8 cellular contexts compared by ENCODE assay signal in the genomic region with DNA sequence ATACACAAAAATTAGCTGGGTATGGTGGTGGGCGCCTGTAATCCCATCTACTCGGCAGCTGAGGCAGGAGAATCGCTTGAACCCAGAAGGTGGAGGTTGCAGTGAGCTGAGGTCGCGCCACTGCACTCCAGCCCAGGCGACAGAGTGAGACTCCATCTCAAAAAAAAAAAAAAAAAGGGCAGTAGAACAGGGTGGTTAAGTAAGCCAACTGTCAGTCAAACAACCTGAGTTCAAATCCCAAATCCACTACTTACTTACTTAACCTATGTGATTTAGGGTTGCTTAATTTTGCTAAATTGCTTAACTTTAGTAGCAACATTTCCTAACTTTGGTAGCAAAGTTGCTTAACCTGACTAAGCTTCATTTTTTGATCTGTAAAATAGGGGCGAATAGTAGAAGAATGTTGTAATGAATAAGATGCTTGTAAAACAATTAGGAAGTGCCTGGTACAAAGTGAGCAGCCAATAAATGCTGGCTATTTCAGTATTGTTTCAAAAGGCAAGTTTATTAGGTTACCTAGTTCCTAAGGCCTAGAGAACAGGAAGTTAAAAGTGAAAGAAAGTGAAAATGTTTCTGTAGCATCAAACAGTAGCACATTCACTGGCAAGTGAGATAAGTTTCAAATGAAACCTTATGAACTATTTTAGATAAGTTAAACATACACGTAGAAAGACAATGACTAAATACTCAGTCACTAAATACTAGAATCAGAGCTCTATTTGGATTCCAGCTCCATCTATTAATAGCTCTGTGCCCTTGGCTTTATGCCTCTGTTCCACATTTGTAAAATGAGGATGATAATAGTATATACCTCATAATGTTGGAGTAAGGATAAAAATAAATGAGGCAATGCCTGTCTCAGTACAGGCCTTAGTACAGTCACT.
DNase-seq lines count a peak whose midpoint lies in the region; ATAC-seq, FAIRE-seq and TF ChIP-seq lines count a peak whose summit lies in the region.

No MANE protein-coding gene starts in this region.

- peak overlapping the region in 2 of 4 donors; percentile 12 to 16 for H3K4me3 ChIP-seq in esophagus muscularis mucosa
- H3K4me3 ChIP-seq in small intestine (ENCODE audit: low read depth in 1 of 2, low read length in 2 of 2), result no peak overlapping the region
- no peak overlapping the region for H3K4me3 ChIP-seq in colonic mucosa

- DNase-seq in Daoy (ENCODE audit: low read depth) (peak; percentile 18), NCI-H226 (peak; percentile 65), esophagus muscularis mucosa (ENCODE audit: extremely low spot score) (no peak), small intestine (peak; percentile 22), colonic mucosa (no peak), putamen (ENCODE audit: low spot score) (no peak), ecto neural progenitor cell (ENCODE audit: low spot score) (no peak)

- 65% methylated on average over 8 of the region's 8 CpGs for WGBS in esophagus muscularis mucosa
- WGBS in small intestine, 3 donors, result 73 to 79% (median 76%) methylated on average over 8 of the region's 8 CpGs

- ATAC-seq in GM21576 (IDR thresholded peaks at IDR 0.05; ENCODE audit: unreplicated experiment), result peak; percentile 82

- H3K9ac ChIP-seq in colonic mucosa (ENCODE audit: low read depth in 2 of 2, low read length in 2 of 2), result no peak overlapping the region

- no peak for FAIRE-seq in small intestine (lab: Jason Lieb, UNC)

- H3K36me3 ChIP-seq in esophagus muscularis mucosa (no peaks in the 10 kb centered on the region), small intestine (ENCODE audit: control insufficient read depth in 2 of 2, insufficient read depth in 2 of 2, low read length in 2 of 2) (no peaks in the 10 kb centered on the region), colonic mucosa (no peaks in the 10 kb centered on the region)

- H3K27me3 ChIP-seq in esophagus muscularis mucosa (no peaks in the 10 kb centered on the region), small intestine (ENCODE audit: control insufficient read depth in 2 of 2, insufficient read depth in 2 of 2, low read length in 2 of 2) (no peaks in the 10 kb centered on the region), colonic mucosa (no peaks in the 10 kb centered on the region)

- intact Hi-C loops in esophagus muscularis mucosa (cut with DNase I), result no loop called here
- intact Hi-C loops in colonic mucosa (cut with DNase I), result no loop called here

- TF ChIP-seq POLR2A in esophagus muscularis mucosa (IDR thresholded peaks at IDR 0.05; ENCODE audit: low read depth), result no peak

- peak overlapping the region; percentile 67 to 70 (median 68) for H3K27ac ChIP-seq in esophagus muscularis mucosa (replicated peaks in 1 of 4)
- H3K27ac ChIP-seq in small intestine (ENCODE audit: low read depth in 1 of 2, low read length in 1 of 2), result no peak overlapping the region
- H3K27ac ChIP-seq in colonic mucosa, result no peak overlapping the region

- H3K4me1 ChIP-seq in esophagus muscularis mucosa, result peaks cover 2 to 20% (median 15%) of the 10 kb centered on the region in 4 donors
- no peaks in the 10 kb centered on the region for H3K4me1 ChIP-seq in small intestine (ENCODE audit: control insufficient read depth in 2 of 2, insufficient read depth in 1 of 2, low read depth in 1 of 2, low read length in 1 of 2)
- no peaks in the 10 kb centered on the region for H3K4me1 ChIP-seq in colonic mucosa

- TF ChIP-seq CTCF in esophagus muscularis mucosa (IDR thresholded peaks at IDR 0.05), result no peak
- TF ChIP-seq CTCF in colonic mucosa (IDR thresholded peaks at IDR 0.05), result no peak

- no peak for TF ChIP-seq EP300 in esophagus muscularis mucosa (IDR thresholded peaks at IDR 0.05)

- H3K9me3 ChIP-seq in esophagus muscularis mucosa (no peaks in the 10 kb centered on the region), small intestine (ENCODE audit: control insufficient read depth, low read depth) (no peaks in the 10 kb centered on the region), colonic mucosa (no peaks in the 10 kb centered on the region)

Comparison
In these comparisons a context has a peak if more than half of its experiments do, and no peak if none do; other contexts are left out.
1. DNase-seq: peak in Daoy (single experiment), NCI-H226 (single experiment) and small intestine (single experiment); none in esophagus muscularis mucosa (single experiment), colonic mucosa (single experiment), putamen (single experiment) and ecto neural progenitor cell (single experiment).
2. H3K27ac ChIP-seq: peak in esophagus muscularis mucosa (4 of 4); none in small intestine (0 of 2) and colonic mucosa (single experiment).